In genomic region chr2:128318776-128319456, GRCh38 we compare ENCODE assay signal across 8 cellular contexts. TPM values are rescaled to one million over a fixed set of nuclear protein-coding genes. Genes with fewer than 3 reads are reported as not detected.
DNase-seq lines count a peak whose midpoint lies in the region; ATAC-seq and TF ChIP-seq lines count a peak whose summit lies in the region.

TSS of gene HS6ST1 (minus strand) at chr2:128318868. CDS start at chr2:128318563, 305 bp downstream.

- H4K20me1 ChIP-seq in neural progenitor cell (ENCODE audit: low read depth) = peaks cover 40% of the 10 kb centered on the region

- H3F3A ChIP-seq in neural progenitor cell (ENCODE audit: low read depth) = peaks cover 5% of the 10 kb centered on the region

- H3K9ac ChIP-seq in neural progenitor cell (peak within 1 kb of the TSS; percentile 64), stomach smooth muscle (ENCODE audit: low read length in 2 of 2) (peak within 1 kb of the TSS; percentile 60 to 70)

- H3K4me2 ChIP-seq in neural progenitor cell = peak within 1 kb of the TSS; percentile 100

- H3K27me3 ChIP-seq in foreskin keratinocyte (no peaks in the 10 kb centered on the region), neural progenitor cell (peaks cover 28% of the 10 kb centered on the region), stomach smooth muscle (ENCODE audit: control insufficient read depth in 1 of 2, insufficient read depth in 2 of 2, low read length in 2 of 2) (no peaks in the 10 kb centered on the region)

- H3K4me3 ChIP-seq in neural progenitor cell (peak within 1 kb of the TSS; percentile 97), stomach smooth muscle (ENCODE audit: low read length in 2 of 2) (peak within 1 kb of the TSS; percentile 82 to 83)

- DNase-seq in EL (peak; percentile 81), KG1 (lab: John Stamatoyannopoulos, UW) (peak; percentile 68), SK-MEL-5 (ENCODE audit: low read depth, low spot score) (peak; percentile 68), foreskin keratinocyte (peak in 1 of 2 donors; percentile 42), neural progenitor cell (ENCODE audit: low spot score) (peak; percentile 95)
- peak; percentile 78 for DNase-seq in activated gamma-delta T cell treated with anti-CD3 and anti-CD28 coated beads, Interleukin-2, amount 50 U/mL, for 16 hours (ENCODE audit: low read depth)

- H3K4me3 Mint-ChIP-seq in neural progenitor cell = peak within 1 kb of the TSS; percentile 93

- H3K27ac ChIP-seq in foreskin keratinocyte (no peak within 1 kb of the TSS), neural progenitor cell (no peak within 1 kb of the TSS), stomach smooth muscle (ENCODE audit: low read length) (no peak within 1 kb of the TSS)

- TF ChIP-seq CTCF in foreskin keratinocyte (conservative IDR thresholded peaks at IDR 0.05) (no peak), neural progenitor cell (IDR thresholded peaks at IDR 0.05) (no peak)

- peak within 1 kb of the TSS; percentile 43 for H2AFZ ChIP-seq in neural progenitor cell (replicated peaks)

- no peaks in the 10 kb centered on the region for H3K36me3 ChIP-seq in neural progenitor cell
- H3K36me3 ChIP-seq in stomach smooth muscle (ENCODE audit: control insufficient read depth in 2 of 2, insufficient read depth in 2 of 2, low read length in 2 of 2) = peaks cover 0 to 2% of the 10 kb centered on the region in 2 donors

- H3K27me3 Mint-ChIP-seq in neural progenitor cell (ENCODE audit: insufficient read depth, low read depth) = peaks cover 15% of the 10 kb centered on the region

- H3K4me1 ChIP-seq in foreskin keratinocyte (peaks cover 6% of the 10 kb centered on the region), neural progenitor cell (peaks cover 38% of the 10 kb centered on the region), stomach smooth muscle (ENCODE audit: control insufficient read depth, insufficient read depth, low read length) (peaks cover 63% of the 10 kb centered on the region)

- ATAC-seq in GM21723 (IDR thresholded peaks at IDR 0.05; ENCODE audit: unreplicated experiment) (peak; percentile 70), foreskin keratinocyte (peak; percentile 72)

- H3K36me3 Mint-ChIP-seq in neural progenitor cell = peaks cover 10% of the 10 kb centered on the region

- H3K4me1 Mint-ChIP-seq in neural progenitor cell = peaks cover 48% of the 10 kb centered on the region

- no peaks in the 10 kb centered on the region for H3K9me3 ChIP-seq in neural progenitor cell (ENCODE audit: low read depth)
- H3K9me3 ChIP-seq in stomach smooth muscle (ENCODE audit: control insufficient read depth in 2 of 2, low read length in 2 of 2) = no peaks in the 10 kb centered on the region

- H3K27ac Mint-ChIP-seq in neural progenitor cell = no peak within 1 kb of the TSS

- H3K79me2 ChIP-seq in neural progenitor cell (ENCODE audit: low read depth) = peaks cover 40% of the 10 kb centered on the region

- peaks cover 2% of the 10 kb centered on the region for H3K9me3 Mint-ChIP-seq in neural progenitor cell

- in situ Hi-C loops in SK-MEL-5 (cut with HindIII; ENCODE audit: low pct_unique_long_range_greater_than_20kb, low sequenced_read_pairs) = no loop called here

RNA-seq across cellular contexts. Expression of gene HS6ST1, which starts in this region (rescaled TPM):
- total RNA-seq in SK-MEL-5 (2014; rRNA removed; shearing (Covaris generic)) = 6.0 and 7.2 TPM in 2 replicates
- 15.5 and 19.2 TPM in 2 replicates for polyA plus RNA-seq in SK-MEL-5 (2015; cell fraction: cytosol; rRNA removed)
- 3.1 and 7.2 TPM in 2 replicates for polyA plus RNA-seq in SK-MEL-5 (2015; cell fraction: nucleus; rRNA removed)
- total RNA-seq in foreskin keratinocyte (26.6 and 31.3 TPM in 2 replicates), neural progenitor cell (ENCODE audit: low replicate concordance) (31.1 and 71.0 TPM in 2 replicates)
- polyA plus RNA-seq in foreskin keratinocyte = 15.8 and 17.9 TPM in 2 replicates
